In the genomic region with DNA sequence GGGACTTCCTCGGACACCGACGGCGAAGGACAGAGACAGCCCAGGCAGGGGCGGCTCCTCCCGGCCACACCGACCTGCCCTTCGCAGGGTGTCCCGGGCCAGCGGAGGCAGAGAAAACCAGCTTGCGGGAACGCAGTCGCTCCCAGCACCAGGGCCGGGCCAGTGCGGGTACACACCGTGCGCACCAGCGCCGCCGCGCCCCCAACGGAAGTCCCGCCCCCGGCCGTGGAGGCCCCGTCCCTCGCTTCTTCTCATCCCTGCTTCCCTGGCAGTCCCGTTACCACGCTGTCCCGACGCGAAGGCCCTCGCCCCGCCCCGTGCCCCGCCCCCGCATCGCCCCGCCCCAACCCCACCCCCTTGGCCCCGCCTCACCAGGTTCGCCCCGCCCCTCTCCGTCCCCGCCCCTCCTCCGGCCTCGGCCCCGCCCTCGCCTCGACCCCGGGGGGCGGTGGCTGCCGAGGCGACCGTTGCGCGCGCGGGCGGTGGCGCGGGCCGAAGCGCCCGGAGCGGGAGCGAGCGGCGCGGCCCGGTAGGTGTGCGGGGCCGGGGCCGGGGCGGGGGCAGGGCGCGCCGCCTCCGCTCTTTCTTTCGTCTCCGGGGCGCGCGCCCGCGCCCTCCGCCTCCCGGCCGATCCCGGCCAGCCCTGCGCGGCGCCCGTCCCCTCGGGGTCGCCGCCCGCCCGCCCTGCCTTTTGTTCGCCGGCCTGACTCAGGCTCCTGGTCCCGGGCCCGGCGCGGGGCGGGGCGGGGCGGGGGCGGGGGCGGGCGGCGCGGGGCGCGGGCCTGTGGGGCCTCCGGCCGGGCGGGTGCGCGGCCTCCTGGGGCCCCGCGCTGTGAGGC, we compare ENCODE assay signal across 8 cellular contexts. TPM values are rescaled to one million over a fixed set of nuclear protein-coding genes. Genes with fewer than 3 reads are reported as not detected.
A peak's percentile ranks its signal among the peaks of the same experiment; 100 is the strongest.
DNase-seq lines count a peak whose midpoint lies in the region; ATAC-seq and TF ChIP-seq lines count a peak whose summit lies in the region.

A gene with protein sequence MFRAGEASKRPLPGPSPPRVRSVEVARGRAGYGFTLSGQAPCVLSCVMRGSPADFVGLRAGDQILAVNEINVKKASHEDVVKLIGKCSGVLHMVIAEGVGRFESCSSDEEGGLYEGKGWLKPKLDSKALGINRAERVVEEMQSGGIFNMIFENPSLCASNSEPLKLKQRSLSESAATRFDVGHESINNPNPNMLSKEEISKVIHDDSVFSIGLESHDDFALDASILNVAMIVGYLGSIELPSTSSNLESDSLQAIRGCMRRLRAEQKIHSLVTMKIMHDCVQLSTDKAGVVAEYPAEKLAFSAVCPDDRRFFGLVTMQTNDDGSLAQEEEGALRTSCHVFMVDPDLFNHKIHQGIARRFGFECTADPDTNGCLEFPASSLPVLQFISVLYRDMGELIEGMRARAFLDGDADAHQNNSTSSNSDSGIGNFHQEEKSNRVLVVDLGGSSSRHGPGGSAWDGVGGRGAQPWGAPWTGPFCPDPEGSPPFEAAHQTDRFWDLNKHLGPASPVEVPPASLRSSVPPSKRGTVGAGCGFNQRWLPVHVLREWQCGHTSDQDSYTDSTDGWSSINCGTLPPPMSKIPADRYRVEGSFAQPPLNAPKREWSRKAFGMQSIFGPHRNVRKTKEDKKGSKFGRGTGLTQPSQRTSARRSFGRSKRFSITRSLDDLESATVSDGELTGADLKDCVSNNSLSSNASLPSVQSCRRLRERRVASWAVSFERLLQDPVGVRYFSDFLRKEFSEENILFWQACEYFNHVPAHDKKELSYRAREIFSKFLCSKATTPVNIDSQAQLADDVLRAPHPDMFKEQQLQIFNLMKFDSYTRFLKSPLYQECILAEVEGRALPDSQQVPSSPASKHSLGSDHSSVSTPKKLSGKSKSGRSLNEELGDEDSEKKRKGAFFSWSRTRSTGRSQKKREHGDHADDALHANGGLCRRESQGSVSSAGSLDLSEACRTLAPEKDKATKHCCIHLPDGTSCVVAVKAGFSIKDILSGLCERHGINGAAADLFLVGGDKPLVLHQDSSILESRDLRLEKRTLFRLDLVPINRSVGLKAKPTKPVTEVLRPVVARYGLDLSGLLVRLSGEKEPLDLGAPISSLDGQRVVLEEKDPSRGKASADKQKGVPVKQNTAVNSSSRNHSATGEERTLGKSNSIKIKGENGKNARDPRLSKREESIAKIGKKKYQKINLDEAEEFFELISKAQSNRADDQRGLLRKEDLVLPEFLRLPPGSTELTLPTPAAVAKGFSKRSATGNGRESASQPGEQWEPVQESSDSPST (N-terminal part only) (plus strand): TSS at position 451 of the 839 bp plus-strand sequence. CDS start 23,150 bp downstream, outside the sequence.

- peaks cover 18% of the 10 kb centered on the region for H3K79me2 ChIP-seq in neural cell (replicated peaks; ENCODE audit: insufficient read depth, low read length)

- no peaks in the 10 kb centered on the region for H4K20me1 ChIP-seq in neural cell (ENCODE audit: insufficient read depth)

- H3K4me1 Mint-ChIP-seq in stimulated activated naive CD8-positive, alpha-beta T cell treated with anti-CD3 and anti-CD28 coated beads, Interleukin-15, Interleukin-2, amounts not matched to agents 100 ng/mL and 50 ng/mL, for 24 hours (ENCODE audit: low read depth): peaks cover 13% of the 10 kb centered on the region

- peak within 1 kb of the TSS; percentile 90 for H3K9ac ChIP-seq in neural cell (ENCODE audit: low read length)

- H3K9me3 Mint-ChIP-seq in stimulated activated naive CD8-positive, alpha-beta T cell treated with anti-CD3 and anti-CD28 coated beads, Interleukin-15, Interleukin-2, amounts not matched to agents 100 ng/mL and 50 ng/mL, for 24 hours: no peaks in the 10 kb centered on the region

- no peaks in the 10 kb centered on the region for H3K36me3 ChIP-seq in neural cell (ENCODE audit: insufficient read depth, low read length)

- no peaks in the 10 kb centered on the region for H3K9me3 ChIP-seq in neural cell (ENCODE audit: low read length)

- H3K36me3 Mint-ChIP-seq in stimulated activated naive CD8-positive, alpha-beta T cell treated with anti-CD3 and anti-CD28 coated beads, Interleukin-15, Interleukin-2, amounts not matched to agents 100 ng/mL and 50 ng/mL, for 24 hours (ENCODE audit: low read depth): no peaks in the 10 kb centered on the region

- H2AFZ ChIP-seq in neural cell (ENCODE audit: low read depth, low read length): peak within 1 kb of the TSS; percentile 88

- no peak for TF ChIP-seq EP300 in neural cell (conservative IDR thresholded peaks at IDR 0.05; ENCODE audit: poor library complexity, severe bottlenecking)

- DNase-seq in DMS114 treated with DMSO at 0.1 percent for 48 hours (lab: John Stamatoyannopoulos, UW; ENCODE audit: unreplicated experiment) (peak; percentile 74), LHCN-M2 (ENCODE audit: low read depth) (peak; percentile 89), SHP77 treated with DMSO at 0.1 percent for 48 hours (lab: John Stamatoyannopoulos, UW) (peak; percentile 25), activated gamma-delta T cell treated with Interleukin-2 at 50 U/mL for 16 hours (peak; percentile 71), fibroblast of villous mesenchyme (ENCODE audit: low read depth) (peak; percentile 93)

- H3K27ac Mint-ChIP-seq in stimulated activated naive CD8-positive, alpha-beta T cell treated with anti-CD3 and anti-CD28 coated beads, Interleukin-15, Interleukin-2, amounts not matched to agents 100 ng/mL and 50 ng/mL, for 24 hours: peak within 1 kb of the TSS; percentile 79

- TF ChIP-seq RAD21 in neural cell (conservative IDR thresholded peaks at IDR 0.05): peak; percentile 44

- no peak for TF ChIP-seq CTCF in fibroblast of villous mesenchyme (IDR thresholded peaks at IDR 0.05; ENCODE audit: insufficient read depth, low read depth, low read length)
- TF ChIP-seq CTCF in neural cell (IDR thresholded peaks at IDR 0.05; ENCODE audit: poor library complexity, severe bottlenecking): no peak

- H3K4me2 ChIP-seq in neural cell (ENCODE audit: low read length): peak within 1 kb of the TSS; percentile 88

- H3K27me3 ChIP-seq in neural cell (ENCODE audit: insufficient read depth, low read depth, low read length): no peaks in the 10 kb centered on the region

- no peaks in the 10 kb centered on the region for H3F3A ChIP-seq in neural cell (ENCODE audit: insufficient read depth, low read length, poor library complexity, severe bottlenecking)

- peak within 1 kb of the TSS; percentile 81 for H3K4me3 ChIP-seq in fibroblast of villous mesenchyme (ENCODE audit: low read depth, low read length)
- peak within 1 kb of the TSS; percentile 97 for H3K4me3 ChIP-seq in neural cell (ENCODE audit: low read length)

- H3K27me3 Mint-ChIP-seq in stimulated activated naive CD8-positive, alpha-beta T cell treated with anti-CD3 and anti-CD28 coated beads, Interleukin-15, Interleukin-2, amounts not matched to agents 100 ng/mL and 50 ng/mL, for 24 hours: peaks cover 21% of the 10 kb centered on the region

- H3K9me2 ChIP-seq in neural cell (ENCODE audit: insufficient read depth, low read length): no peaks in the 10 kb centered on the region

- ATAC-seq in GM21825 (IDR thresholded peaks at IDR 0.05; ENCODE audit: unreplicated experiment): peak; percentile 79

- peak within 1 kb of the TSS; percentile 78 for H3K27ac ChIP-seq in neural cell (ENCODE audit: low read length)

- peak within 1 kb of the TSS; percentile 87 for H3K4me3 Mint-ChIP-seq in stimulated activated naive CD8-positive, alpha-beta T cell treated with anti-CD3 and anti-CD28 coated beads, Interleukin-15, Interleukin-2, amounts not matched to agents 100 ng/mL and 50 ng/mL, for 24 hours

TF ChIP-seq in neural cell, 6 proteins besides CTCF, POLR2A, EP300 and RAD21:
- TF ChIP-seq POLR2AphosphoS5 (IDR thresholded peaks at IDR 0.05) (peak; percentile 93), EZH2 (IDR thresholded peaks at IDR 0.05; ENCODE audit: borderline replicate concordance, insufficient read depth, low read length, poor library complexity, severe bottlenecking) (no peak), TAF1 (IDR thresholded peaks at IDR 0.05; ENCODE audit: low read depth) (no peak), MXI1 (conservative IDR thresholded peaks at IDR 0.05; ENCODE audit: poor library complexity, severe bottlenecking) (peak; percentile 86)

RNA-seq across cellular contexts. Expression of the gene that starts here (rescaled TPM):
- 22.1 and 24.5 TPM in 2 replicates for total RNA-seq in LHCN-M2 (2014; rRNA removed)
- 34.2 TPM for polyA plus RNA-seq in LHCN-M2 (2012)
- 11.7 and 13.5 TPM in 2 replicates for total RNA-seq in fibroblast of villous mesenchyme
- 62.9 and 66.4 TPM in 2 replicates for polyA plus RNA-seq in neural cell
- polyA minus RNA-seq in neural cell: 87.6 and 88.4 TPM in 2 replicates

Comparison
In these comparisons a context has a peak if more than half of its experiments do, and no peak if none do; other contexts are left out.
1. Peak in every context shown above with its lines: DNase-seq, ATAC-seq, H3K4me3 ChIP-seq and H3K27ac ChIP-seq.
2. DNase-seq: peak in every context shown above with its lines; median percentile 93 in fibroblast of villous mesenchyme; 89 in LHCN-M2; 74 in DMS114 treated with DMSO at 0.1 percent for 48 hours; 71 in activated gamma-delta T cell treated with Interleukin-2 at 50 U/mL for 16 hours; 25 in SHP77 treated with DMSO at 0.1 percent for 48 hours.